Comparison of ENCODE assay signal across 7 cellular contexts in the genomic region with DNA sequence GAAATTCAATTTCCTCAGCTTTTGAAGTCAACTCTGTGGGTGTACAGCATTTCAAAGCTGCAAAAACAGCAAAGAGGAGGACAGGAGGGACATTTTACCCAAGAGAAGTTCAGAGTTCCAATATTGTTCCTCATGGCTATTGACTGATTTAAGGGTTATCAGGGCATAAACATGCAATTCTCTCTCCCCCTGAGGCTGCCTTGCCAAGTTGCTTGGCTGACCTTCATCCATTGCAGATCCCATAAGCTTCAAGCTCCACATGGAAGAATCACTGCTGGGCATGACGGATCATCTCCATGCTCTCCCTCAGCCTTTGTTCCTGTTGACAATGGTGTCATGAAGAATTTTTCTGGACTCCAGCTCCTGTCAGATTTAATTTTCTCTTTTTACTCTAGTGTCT.
"Had no signal": no experiment of that assay in that cellular context is flagged by ENCODE, and none has a peak within 500 bp of the region (broad histone marks: within the 10 kb centered on the region; RNA-seq: fewer than 3 reads in every experiment).

No MANE protein-coding gene starts in this region.

- H2AFZ ChIP-seq: GM23248 had no signal

- H3K27ac ChIP-seq: GM23248, HL-60 had no signal

- DNase-seq: GM23248, GOT3, H7, HFFc6 had no signal

- H3K9me3 Mint-ChIP-seq: HFFc6 had no signal

- H3K4me1 ChIP-seq: HAP-1 had no signal

- ATAC-seq: HCT116 had no signal

- H3K4me3 Mint-ChIP-seq: HFFc6 had no signal

- H3K4me3 ChIP-seq: GM23248, HAP-1 had no signal

- H3K9me3 ChIP-seq: HAP-1 had no signal

- H3K36me3 ChIP-seq: HAP-1 had no signal

- H3K9ac ChIP-seq: GM23248 had no signal
